2 cellular contexts compared by ENCODE assay signal in the genomic region with DNA sequence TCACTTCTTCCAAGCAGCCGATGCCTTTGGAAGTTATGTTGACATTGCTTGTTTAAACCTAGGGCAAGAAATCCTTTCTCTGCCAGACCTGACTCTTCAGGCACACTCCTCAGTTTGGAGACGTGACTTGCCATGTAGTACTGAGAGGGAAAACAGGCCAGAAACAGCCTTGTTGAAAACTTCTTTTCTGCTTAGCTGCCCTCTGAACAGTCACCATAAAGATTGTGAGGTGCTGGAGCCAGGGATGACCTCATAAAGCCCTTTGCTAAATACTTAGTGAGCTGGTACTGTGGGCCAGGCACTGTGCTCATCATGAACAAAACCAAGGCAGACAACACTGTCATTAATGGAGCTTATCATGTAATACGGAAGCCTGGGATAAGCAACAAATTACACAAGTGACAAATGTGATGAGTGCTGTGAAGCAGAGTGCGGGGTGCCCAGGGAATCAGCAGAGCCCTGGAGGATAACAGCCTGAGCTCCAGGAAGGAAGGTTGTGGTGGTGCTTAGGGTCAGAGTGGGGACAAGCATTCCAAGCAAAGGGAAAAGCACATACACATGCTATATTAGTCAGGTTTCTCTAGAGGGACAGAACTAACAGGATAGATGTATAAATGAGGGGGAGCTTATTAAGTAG.
A peak's percentile ranks its signal among the peaks of the same experiment; 100 is the strongest.
TF ChIP-seq lines count a peak whose summit lies in the region.

No MANE protein-coding gene starts in this region.

TF ChIP-seq in liver, 16 proteins besides CTCF, POLR2A, EP300 and RAD21:
- TF ChIP-seq TAF1 (conservative IDR thresholded peaks at IDR 0.05), result no peak
- no peak for TF ChIP-seq HNF4G (IDR thresholded peaks at IDR 0.05)
- peak; percentile 16 for TF ChIP-seq SP1 (IDR thresholded peaks at IDR 0.05)
- TF ChIP-seq, protein P1, sequence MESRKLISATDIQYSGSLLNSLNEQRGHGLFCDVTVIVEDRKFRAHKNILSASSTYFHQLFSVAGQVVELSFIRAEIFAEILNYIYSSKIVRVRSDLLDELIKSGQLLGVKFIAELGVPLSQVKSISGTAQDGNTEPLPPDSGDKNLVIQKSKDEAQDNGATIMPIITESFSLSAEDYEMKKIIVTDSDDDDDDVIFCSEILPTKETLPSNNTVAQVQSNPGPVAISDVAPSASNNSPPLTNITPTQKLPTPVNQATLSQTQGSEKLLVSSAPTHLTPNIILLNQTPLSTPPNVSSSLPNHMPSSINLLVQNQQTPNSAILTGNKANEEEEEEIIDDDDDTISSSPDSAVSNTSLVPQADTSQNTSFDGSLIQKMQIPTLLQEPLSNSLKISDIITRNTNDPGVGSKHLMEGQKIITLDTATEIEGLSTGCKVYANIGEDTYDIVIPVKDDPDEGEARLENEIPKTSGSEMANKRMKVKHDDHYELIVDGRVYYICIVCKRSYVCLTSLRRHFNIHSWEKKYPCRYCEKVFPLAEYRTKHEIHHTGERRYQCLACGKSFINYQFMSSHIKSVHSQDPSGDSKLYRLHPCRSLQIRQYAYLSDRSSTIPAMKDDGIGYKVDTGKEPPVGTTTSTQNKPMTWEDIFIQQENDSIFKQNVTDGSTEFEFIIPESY (IDR thresholded peaks at IDR 0.05), result no peak
- peak in 1 of 2 donors; percentile 41 for TF ChIP-seq RXRA (IDR thresholded peaks at IDR 0.05)
- TF ChIP-seq GABPA (IDR thresholded peaks at IDR 0.05 in 1 of 2, conservative IDR thresholded peaks at IDR 0.05 in 1 of 2), result no peak

TF ChIP-seq in HepG2, 621 proteins besides CTCF, POLR2A, EP300 and RAD21:
- TF ChIP-seq ZSCAN21 (CRISPR knock-in tag; IDR thresholded peaks at IDR 0.05; ENCODE audit: borderline replicate concordance) (no peak), ZNF143 (CRISPR knock-in tag; IDR thresholded peaks at IDR 0.05) (no peak), ZNF34 (CRISPR knock-in tag; IDR thresholded peaks at IDR 0.05; ENCODE audit: borderline replicate concordance) (no peak), SPEN (CRISPR knock-in tag; IDR thresholded peaks at IDR 0.05; ENCODE audit: low read depth) (no peak), ZNF607 (CRISPR knock-in tag; IDR thresholded peaks at IDR 0.05; ENCODE audit: borderline replicate concordance) (no peak), MED8 (CRISPR knock-in tag; IDR thresholded peaks at IDR 0.05; ENCODE audit: insufficient replicate concordance) (no peak), NONO (IDR thresholded peaks at IDR 0.05) (no peak), NONO (CRISPR knock-in tag; conservative IDR thresholded peaks at IDR 0.05) (no peak), ELF1 (CRISPR knock-in tag; IDR thresholded peaks at IDR 0.05) (no peak)
- TF ChIP-seq, protein P2, sequence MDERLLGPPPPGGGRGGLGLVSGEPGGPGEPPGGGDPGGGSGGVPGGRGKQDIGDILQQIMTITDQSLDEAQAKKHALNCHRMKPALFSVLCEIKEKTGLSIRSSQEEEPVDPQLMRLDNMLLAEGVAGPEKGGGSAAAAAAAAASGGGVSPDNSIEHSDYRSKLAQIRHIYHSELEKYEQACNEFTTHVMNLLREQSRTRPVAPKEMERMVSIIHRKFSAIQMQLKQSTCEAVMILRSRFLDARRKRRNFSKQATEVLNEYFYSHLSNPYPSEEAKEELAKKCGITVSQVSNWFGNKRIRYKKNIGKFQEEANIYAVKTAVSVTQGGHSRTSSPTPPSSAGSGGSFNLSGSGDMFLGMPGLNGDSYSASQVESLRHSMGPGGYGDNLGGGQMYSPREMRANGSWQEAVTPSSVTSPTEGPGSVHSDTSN (CRISPR knock-in tag; IDR thresholded peaks at IDR 0.05), result no peak
- TF ChIP-seq, protein P3, sequence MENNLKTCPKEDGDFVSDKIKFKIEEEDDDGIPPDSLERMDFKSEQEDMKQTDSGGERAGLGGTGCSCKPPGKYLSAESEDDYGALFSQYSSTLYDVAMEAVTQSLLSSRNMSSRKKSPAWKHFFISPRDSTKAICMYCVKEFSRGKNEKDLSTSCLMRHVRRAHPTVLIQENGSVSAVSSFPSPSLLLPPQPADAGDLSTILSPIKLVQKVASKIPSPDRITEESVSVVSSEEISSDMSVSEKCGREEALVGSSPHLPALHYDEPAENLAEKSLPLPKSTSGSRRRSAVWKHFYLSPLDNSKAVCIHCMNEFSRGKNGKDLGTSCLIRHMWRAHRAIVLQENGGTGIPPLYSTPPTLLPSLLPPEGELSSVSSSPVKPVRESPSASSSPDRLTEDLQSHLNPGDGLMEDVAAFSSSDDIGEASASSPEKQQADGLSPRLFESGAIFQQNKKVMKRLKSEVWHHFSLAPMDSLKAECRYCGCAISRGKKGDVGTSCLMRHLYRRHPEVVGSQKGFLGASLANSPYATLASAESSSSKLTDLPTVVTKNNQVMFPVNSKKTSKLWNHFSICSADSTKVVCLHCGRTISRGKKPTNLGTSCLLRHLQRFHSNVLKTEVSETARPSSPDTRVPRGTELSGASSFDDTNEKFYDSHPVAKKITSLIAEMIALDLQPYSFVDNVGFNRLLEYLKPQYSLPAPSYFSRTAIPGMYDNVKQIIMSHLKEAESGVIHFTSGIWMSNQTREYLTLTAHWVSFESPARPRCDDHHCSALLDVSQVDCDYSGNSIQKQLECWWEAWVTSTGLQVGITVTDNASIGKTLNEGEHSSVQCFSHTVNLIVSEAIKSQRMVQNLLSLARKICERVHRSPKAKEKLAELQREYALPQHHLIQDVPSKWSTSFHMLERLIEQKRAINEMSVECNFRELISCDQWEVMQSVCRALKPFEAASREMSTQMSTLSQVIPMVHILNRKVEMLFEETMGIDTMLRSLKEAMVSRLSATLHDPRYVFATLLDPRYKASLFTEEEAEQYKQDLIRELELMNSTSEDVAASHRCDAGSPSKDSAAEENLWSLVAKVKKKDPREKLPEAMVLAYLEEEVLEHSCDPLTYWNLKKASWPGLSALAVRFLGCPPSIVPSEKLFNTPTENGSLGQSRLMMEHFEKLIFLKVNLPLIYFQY (CRISPR knock-in tag; IDR thresholded peaks at IDR 0.05; ENCODE audit: borderline replicate concordance), result no peak
- TF ChIP-seq, protein P4, sequence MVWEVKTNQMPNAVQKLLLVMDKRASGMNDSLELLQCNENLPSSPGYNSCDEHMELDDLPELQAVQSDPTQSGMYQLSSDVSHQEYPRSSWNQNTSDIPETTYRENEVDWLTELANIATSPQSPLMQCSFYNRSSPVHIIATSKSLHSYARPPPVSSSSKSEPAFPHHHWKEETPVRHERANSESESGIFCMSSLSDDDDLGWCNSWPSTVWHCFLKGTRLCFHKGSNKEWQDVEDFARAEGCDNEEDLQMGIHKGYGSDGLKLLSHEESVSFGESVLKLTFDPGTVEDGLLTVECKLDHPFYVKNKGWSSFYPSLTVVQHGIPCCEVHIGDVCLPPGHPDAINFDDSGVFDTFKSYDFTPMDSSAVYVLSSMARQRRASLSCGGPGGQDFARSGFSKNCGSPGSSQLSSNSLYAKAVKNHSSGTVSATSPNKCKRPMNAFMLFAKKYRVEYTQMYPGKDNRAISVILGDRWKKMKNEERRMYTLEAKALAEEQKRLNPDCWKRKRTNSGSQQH (CRISPR knock-in tag; IDR thresholded peaks at IDR 0.05; ENCODE audit: low read depth), result no peak
- TF ChIP-seq, protein P5, sequence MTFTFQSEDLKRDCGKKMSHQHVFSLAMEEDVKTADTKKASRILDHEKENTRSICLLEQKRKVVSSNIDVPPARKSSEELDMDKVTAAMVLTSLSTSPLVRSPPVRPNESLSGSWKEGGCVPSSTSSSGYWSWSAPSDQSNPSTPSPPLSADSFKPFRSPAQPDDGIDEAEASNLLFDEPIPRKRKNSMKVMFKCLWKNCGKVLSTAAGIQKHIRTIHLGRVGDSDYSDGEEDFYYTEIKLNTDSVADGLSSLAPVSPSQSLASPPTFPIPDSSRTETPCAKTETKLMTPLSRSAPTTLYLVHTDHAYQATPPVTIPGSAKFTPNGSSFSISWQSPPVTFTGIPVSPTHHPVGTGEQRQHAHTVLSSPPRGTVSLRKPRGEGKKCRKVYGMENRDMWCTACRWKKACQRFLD (CRISPR knock-in tag; IDR thresholded peaks at IDR 0.05; ENCODE audit: borderline replicate concordance), result no peak
